1 cellular context compared by ENCODE assay signal in genomic region chr22:42955842-42956241, GRCh38.
TF ChIP-seq lines count a peak whose summit lies in the region.

No MANE protein-coding gene starts in this region.

TF ChIP-seq in K562, 482 proteins besides CTCF, POLR2A, EP300 and RAD21 (continues in another document):
- TF ChIP-seq C11orf30 (IDR thresholded peaks at IDR 0.05; ENCODE audit: low read depth), result peak; percentile 84
- TF ChIP-seq ZFPM2 (CRISPR knock-in tag; IDR thresholded peaks at IDR 0.05), result no peak
- TF ChIP-seq MAFG (tag; conservative IDR thresholded peaks at IDR 0.05), result peak; percentile 81
- no peak for TF ChIP-seq DDX20 (tag; IDR thresholded peaks at IDR 0.05; ENCODE audit: low read depth)
- no peak for TF ChIP-seq RBBP5 (IDR thresholded peaks at IDR 0.05; ENCODE audit: borderline replicate concordance, insufficient read depth, low read length, poor library complexity, severe bottlenecking)
- TF ChIP-seq ATF4 (CRISPR knock-in tag; IDR thresholded peaks at IDR 0.05), result no peak
- TF ChIP-seq ZNF354B (CRISPR knock-in tag; IDR thresholded peaks at IDR 0.05), result no peak
- no peak for TF ChIP-seq ZNF79 (CRISPR knock-in tag; IDR thresholded peaks at IDR 0.05; ENCODE audit: low read depth)
- no peak for TF ChIP-seq SMARCA5 (IDR thresholded peaks at IDR 0.05)
- no peak for TF ChIP-seq PREB (CRISPR knock-in tag; IDR thresholded peaks at IDR 0.05)
- TF ChIP-seq NR0B1 (IDR thresholded peaks at IDR 0.05; ENCODE audit: partially characterized antibody), result no peak
- TF ChIP-seq ZNF316 (IDR thresholded peaks at IDR 0.05), result peak; percentile 90
- no peak for TF ChIP-seq XRCC4 (IDR thresholded peaks at IDR 0.05; ENCODE audit: extremely low read depth, insufficient read depth, insufficient read length)
- TF ChIP-seq MAFK (IDR thresholded peaks at IDR 0.05; ENCODE audit: low read length), result peak; percentile 79
- TF ChIP-seq L3MBTL2 (IDR thresholded peaks at IDR 0.05), result no peak
- TF ChIP-seq ZNF668 (CRISPR knock-in tag; IDR thresholded peaks at IDR 0.05), result no peak
- no peak for TF ChIP-seq MTA1 (IDR thresholded peaks at IDR 0.05; ENCODE audit: borderline replicate concordance)
- TF ChIP-seq ZNF133 (CRISPR knock-in tag; IDR thresholded peaks at IDR 0.05), result no peak
- no peak for TF ChIP-seq POLR2B (IDR thresholded peaks at IDR 0.05; ENCODE audit: low read depth, partially characterized antibody)
- no peak for TF ChIP-seq CCNT2 (IDR thresholded peaks at IDR 0.05; ENCODE audit: borderline replicate concordance, extremely low read depth, insufficient read length, low read depth, low read length)
- TF ChIP-seq RNF219 (CRISPR knock-in tag; IDR thresholded peaks at IDR 0.05), result no peak
- no peak for TF ChIP-seq BCLAF1 (IDR thresholded peaks at IDR 0.05; ENCODE audit: borderline replicate concordance in 1 of 2, control insufficient read depth in 1 of 2, low read depth in 2 of 2, low read length in 1 of 2)
- no peak for TF ChIP-seq ZNF318 (IDR thresholded peaks at IDR 0.05; ENCODE audit: borderline replicate concordance in 1 of 2, low read depth in 1 of 2)
- no peak for TF ChIP-seq NBN (IDR thresholded peaks at IDR 0.05; ENCODE audit: low read depth)
- no peak for TF ChIP-seq PRPF4 (IDR thresholded peaks at IDR 0.05; ENCODE audit: insufficient read depth, low read depth, low read length, poor library complexity, severe bottlenecking)
- TF ChIP-seq NFYB (IDR thresholded peaks at IDR 0.05; ENCODE audit: extremely low read depth, insufficient read length), result no peak
- no peak for TF ChIP-seq ELF2 (CRISPR knock-in tag; IDR thresholded peaks at IDR 0.05)
- TF ChIP-seq CBX8 (IDR thresholded peaks at IDR 0.05; ENCODE audit: borderline replicate concordance, extremely low read depth, low read depth, low read length, poor library complexity, severe bottlenecking), result no peak
- no peak for TF ChIP-seq MAX (CRISPR knock-in tag; IDR thresholded peaks at IDR 0.05)
- TF ChIP-seq WHSC1 (IDR thresholded peaks at IDR 0.05; ENCODE audit: low read length), result no peak
- TF ChIP-seq ZNF12 (CRISPR knock-in tag; IDR thresholded peaks at IDR 0.05), result no peak
- no peak for TF ChIP-seq ZNF175 (CRISPR knock-in tag; IDR thresholded peaks at IDR 0.05; ENCODE audit: low read depth)
- TF ChIP-seq FOSL1 (tag; conservative IDR thresholded peaks at IDR 0.05), result no peak
- no peak for TF ChIP-seq ARID3A (IDR thresholded peaks at IDR 0.05; ENCODE audit: borderline replicate concordance, low read depth, low read length)
- TF ChIP-seq THAP12 (CRISPR knock-in tag; IDR thresholded peaks at IDR 0.05), result no peak
- TF ChIP-seq RBM25 (IDR thresholded peaks at IDR 0.05; ENCODE audit: low read depth, low read length, severe bottlenecking), result peak; percentile 17
- TF ChIP-seq NCOA6 (IDR thresholded peaks at IDR 0.05), result no peak
- no peak for TF ChIP-seq HMG20B (CRISPR knock-in tag; IDR thresholded peaks at IDR 0.05)
- TF ChIP-seq MAFF (IDR thresholded peaks at IDR 0.05; ENCODE audit: low read length), result peak; percentile 84
